20 cellular contexts compared by ENCODE assay signal in the genomic region with DNA sequence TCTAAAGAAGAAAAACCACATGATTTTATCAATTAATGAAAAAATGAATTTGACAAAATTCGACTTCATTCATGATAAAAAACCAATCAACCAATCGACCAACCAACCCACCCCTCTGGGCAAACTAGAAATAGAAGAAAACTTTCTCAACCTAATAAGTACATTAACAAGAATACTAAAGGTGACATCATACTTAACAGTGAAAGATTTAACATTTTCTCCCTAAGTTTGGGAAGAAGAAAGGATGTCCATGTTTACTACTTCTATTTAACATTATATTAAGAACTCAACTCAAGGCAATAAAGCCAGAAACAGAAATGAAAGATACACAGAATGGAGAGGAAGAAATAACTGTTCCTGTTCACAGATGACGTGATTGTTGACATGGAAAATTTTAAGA.
DNase-seq lines count a peak whose midpoint lies in the region; ATAC-seq, FAIRE-seq and TF ChIP-seq lines count a peak whose summit lies in the region.
"Had no signal": no experiment of that assay in that cellular context is flagged by ENCODE, and none has a peak within 500 bp of the region (broad histone marks: within the 10 kb centered on the region; RNA-seq: fewer than 3 reads in every experiment).

No MANE protein-coding gene starts in this region.

- no peak for ATAC-seq in HepG2
- no peak for ATAC-seq in right lobe of liver
- no peak for ATAC-seq in GM12878
- ATAC-seq: A549; CD8-positive, alpha-beta T cell had no signal

- H3K9me3 ChIP-seq in HepG2 (ENCODE audit: low read length) (no peaks in the 10 kb centered on the region), right lobe of liver (no peaks in the 10 kb centered on the region), GM12878 (replicated peaks; ENCODE audit: control insufficient read depth, insufficient read depth, low read length) (peaks cover 5% of the 10 kb centered on the region; the same call in 2 of the 3 replicates), tibial nerve (no peaks in the 10 kb centered on the region)
- H3K9me3 ChIP-seq: A549, Caco-2 had no signal

- H2AFZ ChIP-seq in HepG2 (ENCODE audit: low read length) (no peak overlapping the region), GM12878 (ENCODE audit: control insufficient read depth, low read depth, low read length) (no peak overlapping the region)

- no peak overlapping the region for H3K9ac ChIP-seq in HepG2 (ENCODE audit: insufficient read depth, low read depth, low read length)
- H3K9ac ChIP-seq in GM12878 (ENCODE audit: control insufficient read depth, insufficient read depth, low read length) = no peak overlapping the region
- H3K9ac ChIP-seq: BLaER1 treated with 17β-estradiol and CSF1 and Interleukin-3, amounts not matched to agents 10 nM and 100 nM had no signal

- H3K79me2 ChIP-seq in HepG2 (ENCODE audit: insufficient read depth, low read length) (no peaks in the 10 kb centered on the region), GM12878 (ENCODE audit: control insufficient read depth, insufficient read depth, low read length) (no peaks in the 10 kb centered on the region)

- no peaks in the 10 kb centered on the region for H3K4me1 ChIP-seq in HepG2 (ENCODE audit: insufficient read depth, low read length)
- H3K4me1 ChIP-seq in right lobe of liver = no peaks in the 10 kb centered on the region
- H3K4me1 ChIP-seq in GM12878 (ENCODE audit: control insufficient read depth, insufficient read depth, low read length) = peaks cover 4% of the 10 kb centered on the region; the same call in 1 of the 2 replicates
- H3K4me1 ChIP-seq in tibial nerve = no peaks in the 10 kb centered on the region
- H3K4me1 ChIP-seq: A549, Caco-2 had no signal

- no peak for TF ChIP-seq CTCF in HepG2 (CRISPR knock-in tag; IDR thresholded peaks at IDR 0.05)
- TF ChIP-seq CTCF in right lobe of liver (IDR thresholded peaks at IDR 0.05) = no peak
- TF ChIP-seq CTCF in GM12878 (IDR thresholded peaks at IDR 0.05 in 2 of 3, conservative IDR thresholded peaks at IDR 0.05 in 1 of 3; ENCODE audit: control insufficient read depth in 2 of 3, extremely low read depth in 1 of 3, insufficient read depth in 1 of 3, low read depth in 3 of 3, low read length in 3 of 3) = no peak
- no peak for TF ChIP-seq CTCF in tibial nerve (IDR thresholded peaks at IDR 0.05)

- TF ChIP-seq EP300 in HepG2 (IDR thresholded peaks at IDR 0.05; ENCODE audit: low read depth in 2 of 2, low read length in 2 of 2) (no peak), HepG2 (CRISPR knock-in tag; IDR thresholded peaks at IDR 0.05; ENCODE audit: borderline replicate concordance) (no peak), GM12878 (IDR thresholded peaks at IDR 0.05; ENCODE audit: borderline replicate concordance in 1 of 2, control insufficient read depth in 1 of 2, low read depth in 2 of 2, low read length in 2 of 2) (no peak), tibial nerve (IDR thresholded peaks at IDR 0.05) (no peak)

- no peak for TF ChIP-seq RAD21 in HepG2 (CRISPR knock-in tag; IDR thresholded peaks at IDR 0.05)
- no peak for TF ChIP-seq RAD21 in GM12878 (IDR thresholded peaks at IDR 0.05; ENCODE audit: insufficient read depth, low read depth, low read length)

- no peak overlapping the region for H3K4me2 ChIP-seq in HepG2 (ENCODE audit: low read depth, low read length)
- H3K4me2 ChIP-seq in GM12878 (ENCODE audit: control insufficient read depth, insufficient read depth) = no peak overlapping the region
- H3K4me2 ChIP-seq: A549; BLaER1 treated with 17β-estradiol and CSF1 and Interleukin-3, amounts not matched to agents 10 nM and 100 nM had no signal

- H3K4me3 ChIP-seq in HepG2 (replicated peaks in 1 of 3; ENCODE audit: insufficient read depth in 1 of 3, low read depth in 2 of 3, low read length in 3 of 3) (no peak overlapping the region), right lobe of liver (no peak overlapping the region), GM12878 (no peak overlapping the region), tibial nerve (no peak overlapping the region)
- H3K4me3 ChIP-seq: A549; BLaER1 treated with 17β-estradiol and CSF1 and Interleukin-3, amounts not matched to agents 10 nM and 100 nM had no signal

- SMC1A ChIA-PET in GM12878 (lab: Charles Lee; ENCODE audit: uncharacterized antibody, unreplicated experiment) = no interaction called here

- POLR2A ChIA-PET in HepG2 (lab: Yijun Ruan, JAX) (no interaction called here), GM12878 (lab: Charles Lee) (no interaction called here)

- WGBS in HepG2 (ENCODE audit: low lambda C conversion rate) = 0% methylated on average over 3 of the region's 3 CpGs
- 32% methylated on average over 3 of the region's 3 CpGs for WGBS in right lobe of liver (ENCODE audit: insufficient coverage, low coverage, low lambda C conversion rate, missing lambda C conversion rate)
- 100% methylated on average over 3 of the region's 3 CpGs for WGBS in GM12878 (ENCODE audit: insufficient coverage, insufficient replicate concordance, low lambda C conversion rate, missing lambda C conversion rate)
- 85% methylated on average over 3 of the region's 3 CpGs for WGBS in tibial nerve, 2 donors

- BruUV-seq in HepG2 (replicated peaks; lab: Mats Ljungman, UMichigan) (no TSS peak), GM12878 (replicated peaks; lab: Mats Ljungman, UMichigan) (no TSS peak)

- no peaks in the 10 kb centered on the region for H3K36me3 ChIP-seq in HepG2 (replicated peaks in 1 of 2; ENCODE audit: control insufficient read depth in 1 of 2, insufficient read depth in 2 of 2, low read length in 2 of 2)
- H3K36me3 ChIP-seq in right lobe of liver = no peaks in the 10 kb centered on the region
- H3K36me3 ChIP-seq in GM12878 (ENCODE audit: control insufficient read depth in 2 of 2, insufficient read depth in 2 of 2, low read length in 1 of 2) = no peaks in the 10 kb centered on the region
- H3K36me3 ChIP-seq in tibial nerve = no peaks in the 10 kb centered on the region
- H3K36me3 ChIP-seq: BLaER1 treated with 17β-estradiol and CSF1 and Interleukin-3, amounts not matched to agents 10 nM and 100 nM had no signal

- TF ChIP-seq POLR2A in HepG2 (IDR thresholded peaks at IDR 0.05; ENCODE audit: insufficient read depth in 1 of 2, low read depth in 2 of 2, low read length in 2 of 2) (no peak), right lobe of liver (IDR thresholded peaks at IDR 0.05) (no peak), GM12878 (IDR thresholded peaks at IDR 0.05; ENCODE audit: low read depth, low read length) (no peak), tibial nerve (IDR thresholded peaks at IDR 0.05) (no peak)

- H3K27me3 ChIP-seq in HepG2 (ENCODE audit: control insufficient read depth in 1 of 2, insufficient read depth in 2 of 2, low read length in 2 of 2) (no peaks in the 10 kb centered on the region), right lobe of liver (no peaks in the 10 kb centered on the region), GM12878 (replicated peaks in 1 of 2; ENCODE audit: control insufficient read depth in 2 of 2, insufficient read depth in 2 of 2, low read length in 1 of 2) (no peaks in the 10 kb centered on the region), tibial nerve (no peaks in the 10 kb centered on the region)
- H3K27me3 ChIP-seq: BLaER1 treated with 17β-estradiol and CSF1 and Interleukin-3, amounts not matched to agents 10 nM and 100 nM had no signal

- no peak for FAIRE-seq in HepG2 (lab: Jason Lieb, UNC)
- FAIRE-seq in GM12878 (lab: Jason Lieb, UNC) = no peak
- FAIRE-seq: A549, D721Med, G401.6, GM12892, GM18507 had no signal

- in situ Hi-C loops in HepG2 (cut with HindIII; ENCODE audit: extremely low pct_ligation_motif_present, low pct_unique_long_range_greater_than_20kb) = no loop called here
- in situ Hi-C loops in GM12878 (cut with MboI) = no loop called here

- DNase-seq in HepG2 (ENCODE audit: low spot score) (no peak), right lobe of liver (no peak), GM12878 (ENCODE audit: low read depth, low spot score) (no peak), ureter (ENCODE audit: low spot score) (no peak), tibial nerve (ENCODE audit: low spot score in 2 of 2) (no peak)
- DNase-seq: AML-193; Caco-2; Calu3; CD4-positive, alpha-beta T cell; CD8-positive, alpha-beta T cell; DMS79 treated with DMSO at 0.1 percent for 48 hours; GF-D8 had no signal

- RAD21 ChIA-PET in GM12878 (lab: Charles Lee; ENCODE audit: unreplicated experiment) = interaction anchor here (1.3 kb wide), 1 partner anchor 78 kb away, joined by 4 read pairs; no protein-coding TSS in a partner anchor

- intact Hi-C loops in HepG2 (cut with micrococcal nuclease; ENCODE audit: unreplicated experiment) = no loop called here
- intact Hi-C loops in right lobe of liver (cut with DNase I) = no loop called here
- intact Hi-C loops in GM12878 (cut with micrococcal nuclease; ENCODE audit: unreplicated experiment) = no loop called here

- no peak overlapping the region for H3K27ac ChIP-seq in HepG2 (ENCODE audit: extremely low read length, insufficient read depth, low read length)
- no peak overlapping the region for H3K27ac ChIP-seq in right lobe of liver
- H3K27ac ChIP-seq in GM12878 (ENCODE audit: control insufficient read depth, insufficient read depth) = no peak overlapping the region
- H3K27ac ChIP-seq in tibial nerve = no peak overlapping the region
- H3K27ac ChIP-seq: 22Rv1; A549; BLaER1 treated with 17β-estradiol and CSF1 and Interleukin-3, amounts not matched to agents 10 nM and 100 nM; C4-2B had no signal

- H4K20me1 ChIP-seq in HepG2 (ENCODE audit: insufficient read depth, low read length) = no peaks in the 10 kb centered on the region
- no peaks in the 10 kb centered on the region for H4K20me1 ChIP-seq in GM12878 (ENCODE audit: control insufficient read depth, insufficient read depth)
- H4K20me1 ChIP-seq: BLaER1 treated with 17β-estradiol and CSF1 and Interleukin-3, amounts not matched to agents 10 nM and 100 nM had no signal

- CTCF ChIA-PET in HepG2 (lab: Yijun Ruan, JAX; ENCODE audit: low intra/inter-chr PET ratio, low total read pairs) = no interaction called here
- CTCF ChIA-PET in GM12878 (lab: Yijun Ruan, JAX) = no interaction called here

TF ChIP-seq in HepG2, 621 proteins besides CTCF, POLR2A, EP300 and RAD21 (continues in another document):
- TF ChIP-seq ATF7 (IDR thresholded peaks at IDR 0.05) = peak; percentile 81
- TF ChIP-seq ATF7 (CRISPR knock-in tag; IDR thresholded peaks at IDR 0.05) = no peak
- TF ChIP-seq AHR (CRISPR knock-in tag; IDR thresholded peaks at IDR 0.05) = no peak

TF ChIP-seq in GM12878, 131 proteins besides CTCF, POLR2A, EP300 and RAD21 (continues in another document):
- TF ChIP-seq ATF7 (IDR thresholded peaks at IDR 0.05; ENCODE audit: low read depth) = peak; percentile 55; the same call in 1 of the 2 replicates
